In genomic region chr4:170272959-170273358, GRCh38 we compare ENCODE assay signal across 19 cellular contexts.
"Had no signal": no experiment of that assay in that cellular context is flagged by ENCODE, and none has a peak within 500 bp of the region (broad histone marks: within the 10 kb centered on the region; RNA-seq: fewer than 3 reads in every experiment).

No MANE protein-coding gene starts in this region.

- ATAC-seq: Panc1, PC-3 had no signal

- H3K27ac ChIP-seq: RWPE1 had no signal

- H3K9me3 ChIP-seq: SK-N-SH had no signal

- DNase-seq: KBM-7; MV-4-11; NCI-H1048; NCI-H1105; NCI-H1417; NCI-H1436 treated with DMSO at 0.1 percent for 48 hours; NCI-H1694; NCI-H187 treated with DMSO at 0.1 percent for 48 hours; NCI-H2029 treated with DMSO at 0.1 percent for 48 hours; NCI-H2227 treated with DMSO at 0.1 percent for 48 hours; NCI-H524; NCI-H526 treated with DMSO at 0.1 percent for 48 hours; NCI-H774; NK-92 treated with Interleukin-12 subunit alpha and Interleukin-12 subunit beta, amount 100 ng/mL, for 24 hours; PC-3; SHP77; SK-N-SH had no signal
